ENCODE assay signal across 10 cellular contexts in genomic region chr6:80457044-80457933, GRCh38.
DNase-seq lines count a peak whose midpoint lies in the region; ATAC-seq, FAIRE-seq and TF ChIP-seq lines count a peak whose summit lies in the region.
"Had no signal": no experiment of that assay in that cellular context is flagged by ENCODE, and none has a peak within 500 bp of the region (broad histone marks: within the 10 kb centered on the region; RNA-seq: fewer than 3 reads in every experiment).

No MANE protein-coding gene starts in this region.

- H3K4me3 ChIP-seq in left ventricle myocardium inferior: no peak overlapping the region
- H3K4me3 ChIP-seq in gastrocnemius medialis: no peak overlapping the region

- no peaks in the 10 kb centered on the region for H3K27me3 ChIP-seq in left ventricle myocardium inferior (ENCODE audit: low read depth)
- no peaks in the 10 kb centered on the region for H3K27me3 ChIP-seq in gastrocnemius medialis

- H3K36me3 ChIP-seq in left ventricle myocardium inferior (no peaks in the 10 kb centered on the region), gastrocnemius medialis (no peaks in the 10 kb centered on the region)

- intact Hi-C loops in left ventricle myocardium inferior (cut with micrococcal nuclease): no loop called here
- intact Hi-C loops in gastrocnemius medialis (cut with DNase I; ENCODE audit: low total_unique reads): no loop called here

- TF ChIP-seq CTCF in left ventricle myocardium inferior (IDR thresholded peaks at IDR 0.05; ENCODE audit: borderline replicate concordance) (no peak), gastrocnemius medialis (IDR thresholded peaks at IDR 0.05 in 4 of 5, conservative IDR thresholded peaks at IDR 0.05 in 1 of 5) (no peak)

- H3K9me3 ChIP-seq in left ventricle myocardium inferior (replicated peaks) (no peaks in the 10 kb centered on the region), gastrocnemius medialis (no peaks in the 10 kb centered on the region)

- DNase-seq in H54 (ENCODE audit: insufficient read length, low spot score) (peak; percentile 40), anterior cingulate cortex (lab: John Stamatoyannopoulos, UW) (peak in 51 of 58 donors; percentile 2 to 81 (median 41)), left ventricle myocardium inferior (peak; percentile 68), gastrocnemius medialis (peak; percentile 27 to 65)
- no peak for DNase-seq in stimulated activated CD4-positive, alpha-beta T cell treated with anti-CD3 and anti-CD28 coated beads, Interleukin-2, amount 100 ng/mL, for 48 hours
- DNase-seq: activated naive CD8-positive, alpha-beta T cell treated with anti-CD3 and anti-CD28 coated beads for 36 hours; NCI-H524 had no signal

- TF ChIP-seq POLR2A in H54 (IDR thresholded peaks at IDR 0.05; ENCODE audit: low read depth, low read length) (no peak), gastrocnemius medialis (IDR thresholded peaks at IDR 0.05) (no peak)

- H3K27ac ChIP-seq in left ventricle myocardium inferior (replicated peaks) (no peak overlapping the region), gastrocnemius medialis (no peak overlapping the region)

- in situ Hi-C loops in gastrocnemius medialis (cut with MboI; ENCODE audit: low sequenced_read_pairs in 4 of 4): no loop called here

- H3K4me1 ChIP-seq in left ventricle myocardium inferior (peaks cover 30% of the 10 kb centered on the region), gastrocnemius medialis (peaks cover 0 to 10% of the 10 kb centered on the region in 2 donors)

- FAIRE-seq in H54 (lab: Jason Lieb, UNC): peak; percentile 100

- ATAC-seq in gastrocnemius medialis (peak; percentile 94 to 98), GM18858 (IDR thresholded peaks at IDR 0.05; ENCODE audit: unreplicated experiment) (no peak), HG03196 (IDR thresholded peaks at IDR 0.05; ENCODE audit: unreplicated experiment) (no peak), HG03457 (IDR thresholded peaks at IDR 0.05; ENCODE audit: unreplicated experiment) (no peak)

Comparison
In these comparisons a context has a peak if more than half of its experiments do, and no peak if none do; other contexts are left out.
1. DNase-seq: peak in H54 (single experiment), anterior cingulate cortex (51 of 58), left ventricle myocardium inferior (single experiment) and gastrocnemius medialis (2 of 2); none in stimulated activated CD4-positive, alpha-beta T cell treated with anti-CD3 and anti-CD28 coated beads, Interleukin-2, amount 100 ng/mL, for 48 hours (0 of 2).
2. ATAC-seq: peak in gastrocnemius medialis (2 of 2); none in GM18858 (single experiment), HG03196 (single experiment) and HG03457 (single experiment).